Comparison of ENCODE assay signal across 10 cellular contexts in the genomic region with DNA sequence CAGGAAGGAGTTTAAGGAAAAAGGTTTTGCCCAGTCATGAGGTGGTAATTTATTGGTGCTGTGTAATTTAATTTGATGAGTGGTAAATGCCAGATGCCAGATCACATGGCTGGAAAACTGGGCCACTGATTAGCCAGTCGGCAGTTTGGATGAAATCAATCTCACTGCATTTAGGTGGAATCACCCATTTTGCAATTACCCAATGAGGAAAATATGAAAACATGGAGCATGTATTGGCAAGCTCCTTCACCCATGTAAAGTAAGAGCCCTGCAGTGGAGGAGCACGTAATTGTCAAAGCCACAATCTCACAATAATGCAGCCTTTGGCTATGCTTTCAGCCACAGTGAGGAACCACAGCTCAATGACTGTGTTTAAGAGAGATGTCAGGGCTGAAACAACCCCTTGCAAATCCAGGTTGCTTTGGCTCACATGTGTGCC.
DNase-seq lines count a peak whose midpoint lies in the region; ATAC-seq and TF ChIP-seq lines count a peak whose summit lies in the region.
"Had no signal": no experiment of that assay in that cellular context is flagged by ENCODE, and none has a peak within 500 bp of the region (broad histone marks: within the 10 kb centered on the region; RNA-seq: fewer than 3 reads in every experiment).

No MANE protein-coding gene starts in this region.

- TF ChIP-seq EP300 in neural cell (conservative IDR thresholded peaks at IDR 0.05; ENCODE audit: poor library complexity, severe bottlenecking), result no peak

- H3K9me2 ChIP-seq in neural cell (ENCODE audit: insufficient read depth, low read length), result no peaks in the 10 kb centered on the region

- H3K4me2 ChIP-seq in neural cell (ENCODE audit: low read length), result peak overlapping the region; percentile 0

- no peaks in the 10 kb centered on the region for H3K79me2 ChIP-seq in neural cell (replicated peaks; ENCODE audit: insufficient read depth, low read length)

- peaks cover 5% of the 10 kb centered on the region for H3F3A ChIP-seq in neural cell (ENCODE audit: insufficient read depth, low read length, poor library complexity, severe bottlenecking)

- no peaks in the 10 kb centered on the region for H3K4me1 Mint-ChIP-seq in T-helper 17 cell

- no peak overlapping the region for H3K4me3 Mint-ChIP-seq in T-helper 17 cell
- H3K4me3 Mint-ChIP-seq: naive thymus-derived CD4-positive, alpha-beta T cell had no signal

- no peaks in the 10 kb centered on the region for H4K20me1 ChIP-seq in neural cell (ENCODE audit: insufficient read depth)

- no peaks in the 10 kb centered on the region for H3K36me3 ChIP-seq in neural cell (ENCODE audit: insufficient read depth, low read length)
- H3K36me3 ChIP-seq: spleen had no signal

- H3K27ac ChIP-seq in neural cell (ENCODE audit: low read length), result peak overlapping the region; percentile 77
- H3K27ac ChIP-seq: spleen had no signal

- H2AFZ ChIP-seq in neural cell (ENCODE audit: low read depth, low read length), result no peak overlapping the region

- peak overlapping the region; percentile 41 for H3K4me3 ChIP-seq in neural cell (ENCODE audit: low read length)
- H3K4me3 ChIP-seq: spleen had no signal

- H3K27me3 ChIP-seq in neural cell (ENCODE audit: insufficient read depth, low read depth, low read length), result no peaks in the 10 kb centered on the region
- H3K27me3 ChIP-seq: spleen had no signal

- no peaks in the 10 kb centered on the region for H3K36me3 Mint-ChIP-seq in T-helper 17 cell (ENCODE audit: low read depth)

- peak; percentile 45 for DNase-seq in MV-4-11 (lab: John Stamatoyannopoulos, UW)
- DNase-seq in iPS-NIHi11 (ENCODE audit: low spot score), result no peak
- DNase-seq in stimulated activated CD4-positive, alpha-beta T cell treated with anti-CD3 and anti-CD28 coated beads, Interleukin-1b, Interleukin-23, amount 100 ng/mL, for 48 hours, result no peak
- DNase-seq in T-helper 17 cell, result no peak
- DNase-seq: erythroblast; naive thymus-derived CD4-positive, alpha-beta T cell; spleen had no signal

- no peak overlapping the region for H3K27ac Mint-ChIP-seq in T-helper 17 cell
- H3K27ac Mint-ChIP-seq: naive thymus-derived CD4-positive, alpha-beta T cell had no signal

- no peaks in the 10 kb centered on the region for H3K27me3 Mint-ChIP-seq in T-helper 17 cell

- TF ChIP-seq CTCF in neural cell (IDR thresholded peaks at IDR 0.05; ENCODE audit: poor library complexity, severe bottlenecking), result no peak

- peak overlapping the region; percentile 10 for H3K9ac ChIP-seq in neural cell (ENCODE audit: low read length)

- no peak for TF ChIP-seq RAD21 in neural cell (conservative IDR thresholded peaks at IDR 0.05)

- H3K9me3 ChIP-seq in neural cell (ENCODE audit: low read length) (no peaks in the 10 kb centered on the region), T-helper 17 cell (ENCODE audit: control insufficient read depth, low read length, poor library complexity, severe bottlenecking) (no peaks in the 10 kb centered on the region)
- H3K9me3 ChIP-seq: spleen had no signal

- peak; percentile 63 for ATAC-seq in GM18868 (IDR thresholded peaks at IDR 0.05; ENCODE audit: unreplicated experiment)
- ATAC-seq in GM21825 (IDR thresholded peaks at IDR 0.05; ENCODE audit: unreplicated experiment), result peak; percentile 53
- ATAC-seq in T-helper 17 cell, result no peak
- ATAC-seq: naive thymus-derived CD4-positive, alpha-beta T cell had no signal

TF ChIP-seq in neural cell, 6 proteins besides CTCF, POLR2A, EP300 and RAD21:
- no peak for TF ChIP-seq EZH2 (IDR thresholded peaks at IDR 0.05; ENCODE audit: borderline replicate concordance, insufficient read depth, low read length, poor library complexity, severe bottlenecking)
- no peak for TF ChIP-seq SMC3 (conservative IDR thresholded peaks at IDR 0.05; ENCODE audit: poor library complexity)
- no peak for TF ChIP-seq MXI1 (conservative IDR thresholded peaks at IDR 0.05; ENCODE audit: poor library complexity, severe bottlenecking)
- TF ChIP-seq, protein P1, sequence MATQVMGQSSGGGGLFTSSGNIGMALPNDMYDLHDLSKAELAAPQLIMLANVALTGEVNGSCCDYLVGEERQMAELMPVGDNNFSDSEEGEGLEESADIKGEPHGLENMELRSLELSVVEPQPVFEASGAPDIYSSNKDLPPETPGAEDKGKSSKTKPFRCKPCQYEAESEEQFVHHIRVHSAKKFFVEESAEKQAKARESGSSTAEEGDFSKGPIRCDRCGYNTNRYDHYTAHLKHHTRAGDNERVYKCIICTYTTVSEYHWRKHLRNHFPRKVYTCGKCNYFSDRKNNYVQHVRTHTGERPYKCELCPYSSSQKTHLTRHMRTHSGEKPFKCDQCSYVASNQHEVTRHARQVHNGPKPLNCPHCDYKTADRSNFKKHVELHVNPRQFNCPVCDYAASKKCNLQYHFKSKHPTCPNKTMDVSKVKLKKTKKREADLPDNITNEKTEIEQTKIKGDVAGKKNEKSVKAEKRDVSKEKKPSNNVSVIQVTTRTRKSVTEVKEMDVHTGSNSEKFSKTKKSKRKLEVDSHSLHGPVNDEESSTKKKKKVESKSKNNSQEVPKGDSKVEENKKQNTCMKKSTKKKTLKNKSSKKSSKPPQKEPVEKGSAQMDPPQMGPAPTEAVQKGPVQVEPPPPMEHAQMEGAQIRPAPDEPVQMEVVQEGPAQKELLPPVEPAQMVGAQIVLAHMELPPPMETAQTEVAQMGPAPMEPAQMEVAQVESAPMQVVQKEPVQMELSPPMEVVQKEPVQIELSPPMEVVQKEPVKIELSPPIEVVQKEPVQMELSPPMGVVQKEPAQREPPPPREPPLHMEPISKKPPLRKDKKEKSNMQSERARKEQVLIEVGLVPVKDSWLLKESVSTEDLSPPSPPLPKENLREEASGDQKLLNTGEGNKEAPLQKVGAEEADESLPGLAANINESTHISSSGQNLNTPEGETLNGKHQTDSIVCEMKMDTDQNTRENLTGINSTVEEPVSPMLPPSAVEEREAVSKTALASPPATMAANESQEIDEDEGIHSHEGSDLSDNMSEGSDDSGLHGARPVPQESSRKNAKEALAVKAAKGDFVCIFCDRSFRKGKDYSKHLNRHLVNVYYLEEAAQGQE (IDR thresholded peaks at IDR 0.05; ENCODE audit: borderline replicate concordance), result no peak
- TF ChIP-seq TAF1 (IDR thresholded peaks at IDR 0.05; ENCODE audit: low read depth), result no peak
- no peak for TF ChIP-seq POLR2AphosphoS5 (IDR thresholded peaks at IDR 0.05)
